In genomic region chr6:85866373-85866740, GRCh38 we compare ENCODE assay signal across 1 cellular context.
TF ChIP-seq lines count a peak whose summit lies in the region.

No MANE protein-coding gene starts in this region.

TF ChIP-seq in H1, 55 proteins besides CTCF, POLR2A, EP300 and RAD21 (continued from another document):
- TF ChIP-seq CHD7 (IDR thresholded peaks at IDR 0.05; ENCODE audit: insufficient replicate concordance, low read length) (no peak), NRF1 (IDR thresholded peaks at IDR 0.05; ENCODE audit: low read depth, low read length) (no peak)
